In the genomic region with DNA sequence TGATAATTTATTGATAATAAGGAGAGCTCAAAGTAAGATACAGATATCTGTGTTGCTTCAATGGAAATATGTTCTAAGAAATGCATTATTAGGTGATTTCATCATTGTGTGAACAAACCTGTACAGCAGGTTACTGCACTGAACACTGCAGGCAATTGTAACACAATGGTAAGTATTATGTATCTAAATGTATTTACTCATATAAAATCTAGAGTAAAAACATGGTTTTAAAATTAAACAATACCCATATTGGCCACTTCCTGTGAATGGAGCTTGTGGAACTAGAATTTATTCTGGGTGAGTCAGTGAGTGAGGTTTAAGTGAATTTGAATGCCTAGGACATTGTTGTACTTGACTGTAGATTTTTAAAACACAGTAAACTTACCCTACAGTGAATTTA, we compare ENCODE assay signal across 29 cellular contexts.
DNase-seq lines count a peak whose midpoint lies in the region; FAIRE-seq and TF ChIP-seq lines count a peak whose summit lies in the region.
"Had no signal": no experiment of that assay in that cellular context is flagged by ENCODE, and none has a peak within 500 bp of the region (broad histone marks: within the 10 kb centered on the region; RNA-seq: fewer than 3 reads in every experiment).

No MANE protein-coding gene starts in this region.

- no peaks in the 10 kb centered on the region for H3K4me1 Mint-ChIP-seq in Caco-2 (ENCODE audit: low read depth, unreplicated experiment)
- H3K4me1 Mint-ChIP-seq: activated CD4-positive, alpha-beta T cell treated with anti-CD3 and anti-CD28 coated beads, Interleukin-2, amount 10 ng/mL, durations not matched to agents 7 days and 5 days; naive thymus-derived CD8-positive, alpha-beta T cell; stimulated activated effector memory CD8-positive, alpha-beta T cell treated with anti-CD3 and anti-CD28 coated beads, Interleukin-12 subunit alpha, Interleukin-12 subunit beta, amount 100 ng/mL, for 72 hours had no signal

- no peaks in the 10 kb centered on the region for H3K36me3 Mint-ChIP-seq in Caco-2 (ENCODE audit: insufficient read depth, unreplicated experiment)
- H3K36me3 Mint-ChIP-seq: activated naive CD8-positive, alpha-beta T cell; naive thymus-derived CD8-positive, alpha-beta T cell; stimulated activated effector memory CD8-positive, alpha-beta T cell treated with anti-CD3 and anti-CD28 coated beads, Interleukin-12 subunit alpha, Interleukin-12 subunit beta, amount 100 ng/mL, for 72 hours had no signal

- TF ChIP-seq CTCF in bronchial epithelial cell (IDR thresholded peaks at IDR 0.05; ENCODE audit: insufficient read depth, low read length, severe bottlenecking): no peak
- TF ChIP-seq CTCF in Caco-2 (IDR thresholded peaks at IDR 0.05; ENCODE audit: insufficient read depth in 1 of 2, low read depth in 1 of 2, low read length in 1 of 2, severe bottlenecking in 1 of 2, unreplicated experiment in 1 of 2): no peak

- no peak overlapping the region for H3K4me3 Mint-ChIP-seq in Caco-2 (ENCODE audit: unreplicated experiment)
- H3K4me3 Mint-ChIP-seq: activated CD4-positive, alpha-beta T cell treated with anti-CD3 and anti-CD28 coated beads, Interleukin-2, amount 10 ng/mL, durations not matched to agents 7 days and 5 days; activated naive CD8-positive, alpha-beta T cell; naive thymus-derived CD8-positive, alpha-beta T cell; stimulated activated effector memory CD8-positive, alpha-beta T cell treated with anti-CD3 and anti-CD28 coated beads, Interleukin-12 subunit alpha, Interleukin-12 subunit beta, amount 100 ng/mL, for 72 hours had no signal

- H3K36me3 ChIP-seq in bronchial epithelial cell (ENCODE audit: control insufficient read depth, insufficient read depth, low read length) (no peaks in the 10 kb centered on the region), Caco-2 (ENCODE audit: control insufficient read depth, insufficient read depth, low read length) (no peaks in the 10 kb centered on the region)
- H3K36me3 ChIP-seq: Peyer's patch, SJSA1, transverse colon had no signal

- H3K27me3 ChIP-seq in bronchial epithelial cell (ENCODE audit: control insufficient read depth, insufficient read depth, low read length) (no peaks in the 10 kb centered on the region), Caco-2 (replicated peaks; ENCODE audit: control insufficient read depth, insufficient read depth, low read length) (no peaks in the 10 kb centered on the region)
- H3K27me3 ChIP-seq: Peyer's patch, SJSA1, transverse colon had no signal

- H3K9me3 Mint-ChIP-seq in Caco-2 (ENCODE audit: unreplicated experiment): no peaks in the 10 kb centered on the region

- H3K9me3 ChIP-seq in Caco-2: no peaks in the 10 kb centered on the region
- H3K9me3 ChIP-seq: Peyer's patch, SJSA1 had no signal

- peak; percentile 30 for DNase-seq in EL
- DNase-seq in M059J (ENCODE audit: low read depth): peak; percentile 18
- DNase-seq in bronchial epithelial cell (ENCODE audit: low read depth): peak; percentile 75
- peak; percentile 1 for DNase-seq in kidney glomerular epithelial cell (lab: John Stamatoyannopoulos, UW)
- no peak for DNase-seq in NCI-H2081 (lab: John Stamatoyannopoulos, UW)
- no peak for DNase-seq in G401 (ENCODE audit: low spot score)
- DNase-seq in Caco-2: no peak
- no peak for DNase-seq in amygdala (lab: John Stamatoyannopoulos, UW)
- DNase-seq: activated CD4-positive, alpha-beta T cell treated with anti-CD3 and anti-CD28 coated beads, Interleukin-2, amount 10 ng/mL, durations not matched to agents 7 days and 5 days; activated effector memory CD4-positive, alpha-beta T cell treated with Interleukin-2 at 50 U/mL for 16 hours; anterior cingulate cortex; DMS79 treated with DMSO at 0.1 percent for 48 hours; effector CD8-positive, alpha-beta T cell; KBM-7; left cardiac atrium; naive thymus-derived CD8-positive, alpha-beta T cell; NCI-H1417 treated with DMSO at 0.1 percent for 48 hours; NCI-H226; NCI-H526 treated with DMSO at 0.1 percent for 48 hours; nucleus accumbens; Peyer's patch; T1000; transverse colon had no signal

- BruUV-seq in Caco-2 (replicated peaks; lab: Mats Ljungman, UMichigan): no TSS peak

- FAIRE-seq in bronchial epithelial cell (lab: Jason Lieb, UNC): no peak
- FAIRE-seq: H1 had no signal

- POLR2A ChIA-PET in Caco-2 (lab: Charles Lee): no interaction called here

- H3K4me1 ChIP-seq in Caco-2: no peaks in the 10 kb centered on the region
- H3K4me1 ChIP-seq: Peyer's patch, SJSA1, transverse colon had no signal

- peaks cover 2% of the 10 kb centered on the region for H3K27me3 Mint-ChIP-seq in Caco-2 (ENCODE audit: insufficient read depth, unreplicated experiment)
- H3K27me3 Mint-ChIP-seq: activated CD4-positive, alpha-beta T cell treated with anti-CD3 and anti-CD28 coated beads, Interleukin-2, amount 10 ng/mL, durations not matched to agents 7 days and 5 days; activated naive CD8-positive, alpha-beta T cell; naive thymus-derived CD8-positive, alpha-beta T cell had no signal

- in situ Hi-C loops in G401 (cut with HindIII; ENCODE audit: low sequenced_read_pairs): no loop called here

- H3K27ac Mint-ChIP-seq in Caco-2 (ENCODE audit: unreplicated experiment): no peak overlapping the region
- H3K27ac Mint-ChIP-seq: activated CD4-positive, alpha-beta T cell treated with anti-CD3 and anti-CD28 coated beads, Interleukin-2, amount 10 ng/mL, durations not matched to agents 7 days and 5 days; activated naive CD8-positive, alpha-beta T cell; naive thymus-derived CD8-positive, alpha-beta T cell; stimulated activated effector memory CD8-positive, alpha-beta T cell treated with anti-CD3 and anti-CD28 coated beads, Interleukin-12 subunit alpha, Interleukin-12 subunit beta, amount 100 ng/mL, for 72 hours had no signal

- intact Hi-C loops in Caco-2 (cut with micrococcal nuclease; ENCODE audit: unreplicated experiment): no loop called here

- H3K4me3 ChIP-seq in bronchial epithelial cell (ENCODE audit: low read depth, low read length) (no peak overlapping the region), Caco-2 (ENCODE audit: low read depth, low read length) (no peak overlapping the region)
- H3K4me3 ChIP-seq: coronary artery, lung, Peyer's patch, SJSA1, transverse colon had no signal

- CTCF ChIA-PET in Caco-2 (lab: Charles Lee): no interaction called here

Comparison
In these comparisons a context has a peak if more than half of its experiments do, and no peak if none do; other contexts are left out.
1. DNase-seq: peak in EL (single experiment), M059J (single experiment), bronchial epithelial cell (single experiment) and kidney glomerular epithelial cell (single experiment); none in NCI-H2081 (0 of 2), G401 (single experiment), Caco-2 (0 of 2) and amygdala (0 of 56).